15 cellular contexts compared by ENCODE assay signal in the genomic region with DNA sequence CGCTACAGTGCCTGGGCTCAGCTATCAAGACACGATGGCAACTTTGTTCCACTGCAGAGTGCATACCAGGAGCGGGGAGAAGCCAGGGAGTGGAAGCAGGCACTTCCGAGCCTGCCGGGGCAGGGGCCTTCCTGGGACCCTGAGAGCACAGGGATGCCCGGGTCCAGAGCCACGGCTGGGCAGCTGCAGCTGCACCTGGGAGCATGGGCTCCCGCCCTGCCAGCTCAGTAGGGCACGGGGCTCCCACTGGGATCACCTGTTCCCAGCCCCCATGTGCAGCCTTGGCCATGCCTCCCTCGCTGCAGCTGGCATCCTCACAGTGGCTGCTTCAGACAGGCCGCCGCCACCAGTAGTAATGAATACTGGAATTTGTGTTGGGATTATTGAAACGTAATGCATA.
DNase-seq lines count a peak whose midpoint lies in the region; ATAC-seq and TF ChIP-seq lines count a peak whose summit lies in the region.
"Had no signal": no experiment of that assay in that cellular context is flagged by ENCODE, and none has a peak within 500 bp of the region (broad histone marks: within the 10 kb centered on the region; RNA-seq: fewer than 3 reads in every experiment).

No MANE protein-coding gene starts in this region.

- H4K8ac ChIP-seq in trophoblast cell (ENCODE audit: low read depth, low read length): no peak overlapping the region

- peak overlapping the region; percentile 45 for H2AK5ac ChIP-seq in trophoblast cell (ENCODE audit: low read length)

- no peaks in the 10 kb centered on the region for H3K36me3 Mint-ChIP-seq in natural killer cell
- peaks cover 6% of the 10 kb centered on the region for H3K36me3 Mint-ChIP-seq in natural killer cell treated with Interleukin-12 subunit alpha and Interleukin-12 subunit beta and Interleukin-15 and Interleukin-18, amount 100 ng/mL, for 72 hours
- peaks cover 11% of the 10 kb centered on the region for H3K36me3 Mint-ChIP-seq in T-helper 17 cell (ENCODE audit: low read depth)

- peaks cover 6% of the 10 kb centered on the region for H3K79me2 ChIP-seq in trophoblast cell (ENCODE audit: control insufficient read depth, insufficient read depth, low read length, poor library complexity)

- H3K4me1 Mint-ChIP-seq in natural killer cell (peaks cover 34 to 45% of the 10 kb centered on the region in 2 donors), T-helper 17 cell (peaks cover 28% of the 10 kb centered on the region)
- H3K4me1 Mint-ChIP-seq in natural killer cell treated with Interleukin-12 subunit alpha and Interleukin-12 subunit beta and Interleukin-15 and Interleukin-18, amount 100 ng/mL, for 72 hours (ENCODE audit: low read depth in 2 of 2): peaks cover 17 to 33% of the 10 kb centered on the region in 2 donors

- no peak overlapping the region for H3K4me2 ChIP-seq in trophoblast cell (ENCODE audit: low read length)
- H3K4me2 ChIP-seq: KMS-11 had no signal

- H4K12ac ChIP-seq in trophoblast cell (ENCODE audit: low read depth, low read length): no peak overlapping the region

- H3K27me3 Mint-ChIP-seq in natural killer cell (ENCODE audit: low read depth in 2 of 2) (no peaks in the 10 kb centered on the region), T-helper 17 cell (no peaks in the 10 kb centered on the region)
- no peaks in the 10 kb centered on the region for H3K27me3 Mint-ChIP-seq in natural killer cell treated with Interleukin-12 subunit alpha and Interleukin-12 subunit beta and Interleukin-15 and Interleukin-18, amount 100 ng/mL, for 72 hours
- H3K27me3 Mint-ChIP-seq: B cell had no signal

- peaks cover 47% of the 10 kb centered on the region for H3K79me1 ChIP-seq in trophoblast cell (ENCODE audit: low read length)

- H2AFZ ChIP-seq in trophoblast cell (ENCODE audit: insufficient read depth, low read length, poor library complexity): no peak overlapping the region

- H3K18ac ChIP-seq in trophoblast cell (ENCODE audit: low read length): peak overlapping the region; percentile 44

- H3K9me3 Mint-ChIP-seq in natural killer cell: no peaks in the 10 kb centered on the region
- no peaks in the 10 kb centered on the region for H3K9me3 Mint-ChIP-seq in natural killer cell treated with Interleukin-12 subunit alpha and Interleukin-12 subunit beta and Interleukin-15 and Interleukin-18, amount 100 ng/mL, for 72 hours

- H3K36me3 ChIP-seq in trophoblast cell (ENCODE audit: control insufficient read depth in 1 of 2, insufficient read depth in 2 of 2, low read length in 2 of 2): no peaks in the 10 kb centered on the region
- H3K36me3 ChIP-seq: MG63 had no signal

- intact Hi-C loops in natural killer cell (cut with micrococcal nuclease): no loop called here

- H3K27me3 ChIP-seq in trophoblast cell (ENCODE audit: insufficient read depth, low read length): no peaks in the 10 kb centered on the region
- H3K27me3 ChIP-seq: MG63 had no signal

- DNase-seq in natural killer cell (no peak), T-helper 17 cell (no peak), trophoblast cell (no peak), SKM-1 treated with dmso at 0.1 percent for 144 hours (lab: John Stamatoyannopoulos, UW; ENCODE audit: unreplicated experiment) (no peak), D341Med (ENCODE audit: low spot score) (no peak), foreskin fibroblast (no peak)
- no peak for DNase-seq in natural killer cell treated with Interleukin-12 subunit alpha and Interleukin-12 subunit beta and Interleukin-15 and Interleukin-18, amount 100 ng/mL, for 72 hours (ENCODE audit: low spot score)
- DNase-seq: MG63, NCI-H1105 treated with DMSO at 0.1 percent for 48 hours, NCI-H187, NCI-H446 treated with DMSO at 0.1 percent for 48 hours, NCI-H82 had no signal

- H2BK120ac ChIP-seq in trophoblast cell (ENCODE audit: insufficient read depth, low read length, poor library complexity): no peak overlapping the region

- H3K9me3 ChIP-seq in T-helper 17 cell (ENCODE audit: control insufficient read depth, low read length, poor library complexity, severe bottlenecking): no peaks in the 10 kb centered on the region
- peaks cover 3% of the 10 kb centered on the region for H3K9me3 ChIP-seq in trophoblast cell (ENCODE audit: insufficient read depth, low read depth, low read length)
- H3K9me3 ChIP-seq: MG63 had no signal

- H3K27ac Mint-ChIP-seq in natural killer cell: peak overlapping the region; percentile 71 to 72
- H3K27ac Mint-ChIP-seq in natural killer cell treated with Interleukin-12 subunit alpha and Interleukin-12 subunit beta and Interleukin-15 and Interleukin-18, amount 100 ng/mL, for 72 hours: no peak overlapping the region
- peak overlapping the region; percentile 86 for H3K27ac Mint-ChIP-seq in T-helper 17 cell

- peak overlapping the region; percentile 19 for H3K14ac ChIP-seq in trophoblast cell (ENCODE audit: low read length)

- H2BK5ac ChIP-seq in trophoblast cell (ENCODE audit: low read depth, low read length, poor library complexity): no peak overlapping the region

- H3K4me3 ChIP-seq in trophoblast cell (ENCODE audit: low read depth, low read length) (no peak overlapping the region), foreskin fibroblast (ENCODE audit: low read depth in 1 of 2, low read length in 2 of 2) (no peak overlapping the region)
- H3K4me3 ChIP-seq: MG63 had no signal

- peaks cover 36 to 43% of the 10 kb centered on the region in 2 experiments for H3K4me1 ChIP-seq in trophoblast cell (ENCODE audit: control insufficient read depth in 1 of 2, insufficient read depth in 2 of 2, low read length in 2 of 2)

- peak overlapping the region; percentile 82 for H4K91ac ChIP-seq in trophoblast cell (ENCODE audit: low read depth, low read length)

- ATAC-seq in natural killer cell (no peak), T-helper 17 cell (no peak)
- no peak for ATAC-seq in natural killer cell treated with Interleukin-12 subunit alpha and Interleukin-12 subunit beta and Interleukin-15 and Interleukin-18, amount 100 ng/mL, for 72 hours
- ATAC-seq: Right ventricle myocardium inferior had no signal

- no peak for TF ChIP-seq CTCF in natural killer cell (IDR thresholded peaks at IDR 0.05)
- no peak for TF ChIP-seq CTCF in foreskin fibroblast (IDR thresholded peaks at IDR 0.05; ENCODE audit: low read depth, low read length)

- no peak overlapping the region for H3K23ac ChIP-seq in trophoblast cell (ENCODE audit: low read length)

- H3K4ac ChIP-seq in trophoblast cell (ENCODE audit: low read depth, low read length): no peak overlapping the region

- peak overlapping the region; percentile 97 for H2BK12ac ChIP-seq in trophoblast cell (ENCODE audit: low read length)

- H3K4me3 Mint-ChIP-seq in natural killer cell (no peak overlapping the region), T-helper 17 cell (no peak overlapping the region)
- no peak overlapping the region for H3K4me3 Mint-ChIP-seq in natural killer cell treated with Interleukin-12 subunit alpha and Interleukin-12 subunit beta and Interleukin-15 and Interleukin-18, amount 100 ng/mL, for 72 hours

- no peak overlapping the region for H3K27ac ChIP-seq in trophoblast cell (ENCODE audit: low read depth, low read length)
- H3K27ac ChIP-seq: KMS-11 had no signal

- WGBS in trophoblast cell (ENCODE audit: extremely low coverage, insufficient coverage, insufficient read length): no CpG with 5 or more reads among the region's 13 CpGs

- no peak overlapping the region for H3K9ac ChIP-seq in trophoblast cell (ENCODE audit: low read length)
- H3K9ac ChIP-seq: KMS-11 had no signal

Comparison
In these comparisons a context has a peak if more than half of its experiments do, and no peak if none do; other contexts are left out.
1. H3K27ac Mint-ChIP-seq: peak in natural killer cell (2 of 2) and T-helper 17 cell (single experiment); none in natural killer cell treated with Interleukin-12 subunit alpha and Interleukin-12 subunit beta and Interleukin-15 and Interleukin-18, amount 100 ng/mL, for 72 hours (0 of 2).